ENCODE assay signal across 8 cellular contexts in the genomic region with DNA sequence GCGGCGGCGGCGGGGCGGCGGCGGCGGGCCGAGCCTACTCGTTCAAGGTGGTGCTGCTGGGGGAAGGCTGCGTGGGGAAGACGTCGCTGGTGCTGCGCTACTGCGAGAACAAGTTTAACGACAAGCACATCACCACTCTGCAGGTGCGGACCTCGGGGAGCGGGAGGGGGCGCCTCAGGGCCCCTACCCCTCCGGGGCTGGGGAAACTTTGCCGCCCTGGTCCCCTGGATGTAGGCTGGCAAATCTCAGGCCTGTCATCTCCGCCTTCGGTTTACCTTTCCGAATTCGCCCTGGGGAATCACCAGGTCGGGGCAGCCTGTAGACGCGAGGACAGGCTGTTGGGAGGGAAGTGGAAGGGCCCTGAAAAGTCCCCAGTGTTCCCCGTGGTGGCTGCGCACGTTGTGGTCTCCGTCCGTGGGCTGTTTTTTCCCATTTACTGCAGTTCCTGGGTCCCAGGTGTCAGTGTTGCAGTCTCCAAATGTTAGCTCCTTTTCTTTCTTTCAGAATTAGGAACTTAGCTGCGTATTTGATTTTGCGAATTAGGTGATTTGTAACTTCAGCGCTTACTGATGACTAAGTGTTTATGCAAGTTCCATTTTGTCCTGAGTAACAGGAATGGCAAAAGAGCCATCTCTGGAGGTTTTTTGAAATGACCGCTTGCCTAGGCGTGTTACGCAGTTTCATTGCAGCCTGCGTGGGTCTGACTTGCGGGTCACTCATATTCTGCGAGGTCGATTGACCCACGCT. TPM values are rescaled to one million over a fixed set of nuclear protein-coding genes. Genes with fewer than 3 reads are reported as not detected.
A peak's percentile ranks its signal among the peaks of the same experiment; 100 is the strongest.
DNase-seq lines count a peak whose midpoint lies in the region; ATAC-seq, FAIRE-seq and TF ChIP-seq lines count a peak whose summit lies in the region.

No MANE protein-coding gene starts in this region.

- intact Hi-C loops in CD4-positive, alpha-beta memory T cell (cut with micrococcal nuclease): loop anchor here (5.0 kb wide), 2 partner anchors 1388 to 1513 kb away; a partner anchor contains a TSS
- intact Hi-C loops in K562 (cut with micrococcal nuclease): loop anchor here (10.0 kb wide), 1 partner anchor 621 kb away; no protein-coding TSS in a partner anchor

- H3K9me1 ChIP-seq in K562 (ENCODE audit: control insufficient read depth, insufficient read depth, low read length): no peaks in the 10 kb centered on the region

- H3K27ac ChIP-seq in CD4-positive, alpha-beta memory T cell (ENCODE audit: low read depth, low read length): peak overlapping the region; percentile 86
- H3K27ac ChIP-seq in K562 (ENCODE audit: extremely low read depth, low read depth, low read length) (peak overlapping the region; percentile 93), smooth muscle cell (ENCODE audit: low read depth) (peak overlapping the region; percentile 85)

- H3K9me3 Mint-ChIP-seq in CD4-positive, alpha-beta memory T cell: peaks cover 2 to 22% (median 17%) of the 10 kb centered on the region in 8 donors
- peaks cover 23% of the 10 kb centered on the region for H3K9me3 Mint-ChIP-seq in T-helper 2 cell treated with Interferon-gamma antibody and Interleukin-4, amounts not matched to agents 5 μg/mL and 100 μg/mL, for 36 hours

- no peak for TF ChIP-seq RAD21 in K562 (CRISPR knock-in tag; conservative IDR thresholded peaks at IDR 0.05 in 1 of 2, IDR thresholded peaks at IDR 0.05 in 1 of 2)

- ATAC-seq in GM19395 (IDR thresholded peaks at IDR 0.05; ENCODE audit: unreplicated experiment): peak; percentile 52
- ATAC-seq in HG03469 (IDR thresholded peaks at IDR 0.05; ENCODE audit: unreplicated experiment): peak; percentile 29
- ATAC-seq in K562: peak; percentile 64

- H3K36me3 ChIP-seq in CD4-positive, alpha-beta memory T cell (ENCODE audit: insufficient read depth, low read length): peaks cover 16% of the 10 kb centered on the region
- H3K36me3 ChIP-seq in K562 (ENCODE audit: control insufficient read depth, insufficient read depth, low read length) (peaks cover 43% of the 10 kb centered on the region), smooth muscle cell (ENCODE audit: low read depth) (peaks cover 5% of the 10 kb centered on the region)

- CTCF ChIA-PET in CD4-positive, alpha-beta memory T cell (lab: Charles Lee; ENCODE audit: partially characterized antibody): interaction anchor here (0.6 to 2.2 kb wide), 9 partner anchors 8 to 339 kb away, joined by 3 to 9 read pairs (median 6); a partner anchor contains a TSS
- CTCF ChIA-PET in K562 (lab: Yijun Ruan, JAX; ENCODE audit: low intra/inter-chr PET ratio): no interaction called here

- peaks cover 36% of the 10 kb centered on the region for H3K4me1 ChIP-seq in CD4-positive, alpha-beta memory T cell (ENCODE audit: insufficient read depth, low read length)
- H3K4me1 ChIP-seq in K562 (replicated peaks in 1 of 2; ENCODE audit: control insufficient read depth in 2 of 2, insufficient read depth in 2 of 2, low read length in 2 of 2): peaks cover 12 to 28% of the 10 kb centered on the region in 2 experiments; a peak in 4 of 5 replicates
- H3K4me1 ChIP-seq in smooth muscle cell (ENCODE audit: low read depth): peaks cover 16% of the 10 kb centered on the region

- POLR2A ChIA-PET in CD4-positive, alpha-beta memory T cell (lab: Charles Lee; ENCODE audit: partially characterized antibody): interaction anchor here (1.9 to 3.1 kb wide), 3 partner anchors 70 to 91 kb away, joined by 28 to 43 read pairs (median 28); a partner anchor contains a TSS
- POLR2A ChIA-PET in K562 (lab: Yijun Ruan, JAX): interaction anchor here (0.7 to 1.0 kb wide), 3 partner anchors 9 to 32 kb away, joined by 3 to 4 read pairs (median 3); no protein-coding TSS in a partner anchor

- in situ Hi-C loops in K562 (cut with MboI): loop anchor here (10.0 kb wide), 1 partner anchor 341 kb away; no protein-coding TSS in a partner anchor

- WGBS in K562 (ENCODE audit: insufficient coverage, low coverage, missing lambda C conversion rate): under 1% methylated on average over 27 of the region's 45 CpGs
- 1% methylated on average over 32 of the region's 45 CpGs for WGBS in smooth muscle cell (ENCODE audit: low lambda C conversion rate)

- peaks cover 3 to 10% of the 10 kb centered on the region in 2 donors for H3K27me3 Mint-ChIP-seq in CD4-positive, alpha-beta memory T cell
- peaks cover 19% of the 10 kb centered on the region for H3K27me3 Mint-ChIP-seq in T-helper 2 cell treated with Interferon-gamma antibody and Interleukin-4, amounts not matched to agents 5 μg/mL and 100 μg/mL, for 36 hours (ENCODE audit: low read depth)

- peak; percentile 62 to 87 (median 67) for DNase-seq in CD4-positive, alpha-beta memory T cell
- peak; percentile 63 for DNase-seq in T-helper 2 cell treated with Interferon-gamma antibody and Interleukin-4, amounts not matched to agents 5 μg/mL and 100 μg/mL, for 36 hours (ENCODE audit: low spot score)
- DNase-seq in K562 (ENCODE audit: extremely low read depth in 1 of 4, low spot score in 3 of 4) (peak in 2 of 4 experiments; percentile 53), iris pigment epithelial cell (ENCODE audit: low read depth) (peak; percentile 73), smooth muscle cell (lab: John Stamatoyannopoulos, UW; ENCODE audit: unreplicated experiment) (no peak), NCI-H1694 treated with DMSO at 0.1 percent for 48 hours (lab: John Stamatoyannopoulos, UW) (no peak)

- H3K27me3 ChIP-seq in CD4-positive, alpha-beta memory T cell (ENCODE audit: insufficient read depth, low read length): no peaks in the 10 kb centered on the region
- H3K27me3 ChIP-seq in K562 (ENCODE audit: control insufficient read depth in 2 of 2, insufficient read depth in 2 of 2, low read length in 2 of 2) (no peaks in the 10 kb centered on the region), smooth muscle cell (ENCODE audit: low read depth) (no peaks in the 10 kb centered on the region)

- FAIRE-seq in K562 (lab: Jason Lieb, UNC): peak; percentile 73

- H3K9ac ChIP-seq in K562 (ENCODE audit: insufficient read depth in 1 of 2, low read depth in 2 of 2, low read length in 2 of 2): peak overlapping the region; percentile 87 to 91
- peak overlapping the region; percentile 95 for H3K9ac ChIP-seq in smooth muscle cell (ENCODE audit: low read depth)

- 0 out of 6 replicates have a peak, but pooled peaks of 1 of the 3 experiments have one; percentile 9 for TF ChIP-seq CTCF in K562 (IDR thresholded peaks at IDR 0.05 in 2 of 3, conservative IDR thresholded peaks at IDR 0.05 in 1 of 3; ENCODE audit: insufficient read depth in 2 of 3, low read depth in 1 of 3, low read length in 3 of 3)
- TF ChIP-seq CTCF in smooth muscle cell (IDR thresholded peaks at IDR 0.05; ENCODE audit: borderline replicate concordance, insufficient read depth, poor library complexity, severe bottlenecking): no peak

- peaks cover 0 to 11% of the 10 kb centered on the region in 2 donors for H3K9me3 ChIP-seq in CD4-positive, alpha-beta memory T cell (ENCODE audit: control insufficient read depth in 1 of 2, low read length in 2 of 2)
- H3K9me3 ChIP-seq in K562 (replicated peaks; ENCODE audit: control insufficient read depth, insufficient read depth, low read depth, low read length) (peaks cover 7% of the 10 kb centered on the region; the same call in 1 of the 2 replicates), smooth muscle cell (replicated peaks; ENCODE audit: low read depth) (no peaks in the 10 kb centered on the region)

- H3K4me3 ChIP-seq in CD4-positive, alpha-beta memory T cell (ENCODE audit: low read length in 2 of 2): peak overlapping the region; percentile 66 to 82
- H3K4me3 ChIP-seq in K562: peak overlapping the region; percentile 67
- H3K4me3 ChIP-seq in smooth muscle cell: peak overlapping the region; percentile 75

- peak overlapping the region; percentile 93 to 97 (median 95) for H3K4me3 Mint-ChIP-seq in CD4-positive, alpha-beta memory T cell
- H3K4me3 Mint-ChIP-seq in T-helper 2 cell treated with Interferon-gamma antibody and Interleukin-4, amounts not matched to agents 5 μg/mL and 100 μg/mL, for 36 hours: peak overlapping the region; percentile 95

- no peaks in the 10 kb centered on the region for H3F3A ChIP-seq in smooth muscle cell (ENCODE audit: low read depth)

- peaks cover 24 to 58% (median 43%) of the 10 kb centered on the region in 4 donors for H3K4me1 Mint-ChIP-seq in CD4-positive, alpha-beta memory T cell
- H3K4me1 Mint-ChIP-seq in T-helper 2 cell treated with Interferon-gamma antibody and Interleukin-4, amounts not matched to agents 5 μg/mL and 100 μg/mL, for 36 hours (ENCODE audit: low read depth): peaks cover 22% of the 10 kb centered on the region

- BruUV-seq in K562 (replicated peaks; lab: Mats Ljungman, UMichigan): no TSS peak

- TF ChIP-seq EP300 in K562 (IDR thresholded peaks at IDR 0.05; ENCODE audit: low read length): no peak

- no peak for TF ChIP-seq POLR2A in K562 (conservative IDR thresholded peaks at IDR 0.05)

- H3K79me2 ChIP-seq in K562 (ENCODE audit: control insufficient read depth, insufficient read depth, low read length) (peaks cover 56% of the 10 kb centered on the region), smooth muscle cell (ENCODE audit: low read depth) (peaks cover 51% of the 10 kb centered on the region)

- H2AFZ ChIP-seq in K562 (ENCODE audit: low read depth, low read length) (peak overlapping the region; percentile 69), smooth muscle cell (ENCODE audit: low read depth) (peak overlapping the region; percentile 61)

- peak overlapping the region; percentile 83 for H3K4me2 ChIP-seq in K562 (ENCODE audit: insufficient read depth, low read length)
- peak overlapping the region; percentile 87 for H3K4me2 ChIP-seq in smooth muscle cell

- H4K20me1 ChIP-seq in K562 (replicated peaks; ENCODE audit: control insufficient read depth, insufficient read depth, low read length) (no peaks in the 10 kb centered on the region; the same call in none of the 2 replicates), smooth muscle cell (ENCODE audit: low read depth) (peaks cover 42% of the 10 kb centered on the region)

- peaks cover 34 to 52% of the 10 kb centered on the region in 2 donors for H3K36me3 Mint-ChIP-seq in CD4-positive, alpha-beta memory T cell
- peaks cover 47% of the 10 kb centered on the region for H3K36me3 Mint-ChIP-seq in T-helper 2 cell treated with Interferon-gamma antibody and Interleukin-4, amounts not matched to agents 5 μg/mL and 100 μg/mL, for 36 hours (ENCODE audit: low read depth)

- H3K27ac Mint-ChIP-seq in CD4-positive, alpha-beta memory T cell: peak overlapping the region; percentile 94 to 99 (median 97)
- H3K27ac Mint-ChIP-seq in T-helper 2 cell treated with Interferon-gamma antibody and Interleukin-4, amounts not matched to agents 5 μg/mL and 100 μg/mL, for 36 hours: peak overlapping the region; percentile 95

RNA-seq across cellular contexts. Expression of a gene that starts 0.7 kb away (rescaled TPM):
- total RNA-seq in CD4-positive, alpha-beta memory T cell: 10 to 100 TPM; 73.6 to 77.2 TPM
- 10 to 100 TPM; 38.3 to 46.0 TPM for polyA plus RNA-seq in CD4-positive, alpha-beta memory T cell
- total RNA-seq in K562 (2011; cell fraction: chromatin; rRNA removed; ENCODE audit: low replicate concordance): 3.7 and 24.2 TPM in 2 replicates
- total RNA-seq in K562 (2011; cell fraction: nucleolus; rRNA removed): 2.3 and 2.8 TPM in 2 replicates
- total RNA-seq in K562 (2011; cell fraction: nucleoplasm; rRNA removed): 4.5 and 9.6 TPM in 2 replicates
- total RNA-seq in K562 (2014; rRNA removed) (10.1 and 10.2 TPM in 2 replicates), K562 (2014; rRNA removed; fragmentation: Illumina TruSeq; extraction: Trizol) (45.6 and 53.7 TPM in 2 replicates), K562 (2015; rRNA removed; fragmentation: Illumina TruSeq; extraction: Trizol) (42.6 and 44.4 TPM in 2 replicates), K562 (2021) (34.7 and 40.2 TPM in 2 replicates), smooth muscle cell (7.2 and 25.1 TPM in 2 replicates)
- polyA plus RNA-seq in K562 (2011; rRNA removed) (8.2 and 13.5 TPM in 2 replicates), K562 (2014; fragmentation: Illumina TruSeq; extraction: Trizol) (30.5 and 35.8 TPM in 2 replicates), K562 (2014; fragmentation: Nextera tagmentation; extraction: Ambion mirVana) (1 to 10 TPM; 5.3 to 8.2 TPM), K562 (2014; rRNA removed) (16.3 and 19.6 TPM in 2 replicates), smooth muscle cell (49.3 and 53.0 TPM in 2 replicates)
- 0.79 and 1.6 TPM in 2 replicates for polyA plus RNA-seq in K562 (2011; cell fraction: cytosol; rRNA removed)
- polyA plus RNA-seq in K562 (2011; cell fraction: nucleus; rRNA removed): 1.5 and 3.3 TPM in 2 replicates
- 20.7 and 30.1 TPM in 2 replicates for polyA plus RNA-seq in K562 (2012)
- 23.0 and 25.7 TPM in 2 replicates for polyA minus RNA-seq in K562 (2011; rRNA and poly(A)+ RNA removed)
- polyA minus RNA-seq in K562 (2011; cell fraction: cytosol; rRNA and poly(A)+ RNA removed): 6.7 and 9.8 TPM in 2 replicates
- 3.2 and 5.6 TPM in 2 replicates for polyA minus RNA-seq in K562 (2011; cell fraction: nucleus; rRNA and poly(A)+ RNA removed)

Comparison
In these comparisons a context has a peak if more than half of its experiments do, and no peak if none do; other contexts are left out.
1. DNase-seq: peak in CD4-positive, alpha-beta memory T cell (5 of 5), T-helper 2 cell treated with Interferon-gamma antibody and Interleukin-4, amounts not matched to agents 5 μg/mL and 100 μg/mL, for 36 hours (single experiment) and iris pigment epithelial cell (single experiment); none in smooth muscle cell (single experiment) and NCI-H1694 treated with DMSO at 0.1 percent for 48 hours (single experiment).
2. Peak in every context shown above with its lines, with median percentiles within 50 percentile points of each other: H3K27ac ChIP-seq, H3K4me3 ChIP-seq and ATAC-seq.